8 cellular contexts compared by ENCODE assay signal in genomic region chr13:113862766-113863510, GRCh38. TPM values are rescaled to one million over a fixed set of nuclear protein-coding genes. Genes with fewer than 3 reads are reported as not detected.
A peak's percentile ranks its signal among the peaks of the same experiment; 100 is the strongest.
DNase-seq lines count a peak whose midpoint lies in the region; ATAC-seq, FAIRE-seq and TF ChIP-seq lines count a peak whose summit lies in the region.

No MANE protein-coding gene starts in this region.

- no TSS peak for BruUV-seq in K562 (replicated peaks; lab: Mats Ljungman, UMichigan)

- H3K36me3 ChIP-seq in K562 (ENCODE audit: control insufficient read depth, insufficient read depth, low read length) = peaks cover 2% of the 10 kb centered on the region; the same call in 1 of the 3 replicates
- no peaks in the 10 kb centered on the region for H3K36me3 ChIP-seq in iPS-15b (ENCODE audit: control insufficient read depth, insufficient read depth, low read length)

- in situ Hi-C loops in K562 (cut with MboI) = no loop called here

- peak overlapping the region; percentile 76 for H2AFZ ChIP-seq in K562 (ENCODE audit: low read depth, low read length)

- 12% methylated on average over 22 of the region's 69 CpGs for WGBS in K562 (ENCODE audit: insufficient coverage, low coverage, missing lambda C conversion rate)

- H3K9me3 ChIP-seq in K562 (replicated peaks; ENCODE audit: control insufficient read depth, insufficient read depth, low read depth, low read length) = peaks cover 2% of the 10 kb centered on the region
- H3K9me3 ChIP-seq in iPS-15b (ENCODE audit: control insufficient read depth, insufficient read depth, low read length) = no peaks in the 10 kb centered on the region

- FAIRE-seq in K562 (lab: Jason Lieb, UNC) = no peak

- DNase-seq in NCI-H1105 treated with DMSO at 0.1 percent for 48 hours (lab: John Stamatoyannopoulos, UW) (peak; percentile 12), NCI-H1105 (lab: John Stamatoyannopoulos, UW) (no peak), M059J (ENCODE audit: low read depth) (peak; percentile 32), K562 (ENCODE audit: extremely low read depth in 1 of 4, low spot score in 3 of 4) (peak; percentile 51 to 59 (median 55)), retinal pigment epithelial cell (ENCODE audit: low read depth) (no peak), NCI-H1436 treated with DMSO at 0.1 percent for 48 hours (lab: John Stamatoyannopoulos, UW) (no peak), NAMALWA (ENCODE audit: low spot score) (no peak)

- no peaks in the 10 kb centered on the region for H3K9me1 ChIP-seq in K562 (ENCODE audit: control insufficient read depth, insufficient read depth, low read length)

- H4K20me1 ChIP-seq in K562 (replicated peaks; ENCODE audit: control insufficient read depth, insufficient read depth, low read length) = no peaks in the 10 kb centered on the region

- no peak for TF ChIP-seq EP300 in K562 (IDR thresholded peaks at IDR 0.05; ENCODE audit: low read length)

- H3K4me3 ChIP-seq in K562 (peak overlapping the region; percentile 56), iPS-15b (ENCODE audit: low read depth, low read length) (peak overlapping the region; percentile 56), retinal pigment epithelial cell (ENCODE audit: low read length) (peak overlapping the region; percentile 50)

- no peak for TF ChIP-seq POLR2A in K562 (conservative IDR thresholded peaks at IDR 0.05)

- H3K4me2 ChIP-seq in K562 (ENCODE audit: insufficient read depth, low read length) = peak overlapping the region; percentile 63

- POLR2A ChIA-PET in K562 (lab: Yijun Ruan, JAX) = interaction anchor here (1.2 kb wide), 1 partner anchor 9 kb away, joined by 5 read pairs; no protein-coding TSS in a partner anchor

- H3K9ac ChIP-seq in K562 (ENCODE audit: insufficient read depth in 1 of 2, low read depth in 2 of 2, low read length in 2 of 2) = peak overlapping the region; percentile 38 to 88; a peak in 3 of 4 replicates
- H3K9ac ChIP-seq in iPS-15b (ENCODE audit: low read depth, low read length) = no peak overlapping the region

- 0 out of 6 replicates have a peak, but pooled peaks of 1 of the 3 experiments have one; percentile 6 for TF ChIP-seq CTCF in K562 (IDR thresholded peaks at IDR 0.05 in 2 of 3, conservative IDR thresholded peaks at IDR 0.05 in 1 of 3; ENCODE audit: insufficient read depth in 2 of 3, low read depth in 1 of 3, low read length in 3 of 3)
- peak; percentile 8 for TF ChIP-seq CTCF in retinal pigment epithelial cell (conservative IDR thresholded peaks at IDR 0.05; ENCODE audit: low read depth, low read length)

- H3K27me3 ChIP-seq in K562 (ENCODE audit: control insufficient read depth in 2 of 2, insufficient read depth in 2 of 2, low read length in 2 of 2) (no peaks in the 10 kb centered on the region; a peak in 1 of 5 replicates), iPS-15b (ENCODE audit: control insufficient read depth, insufficient read depth, low read length) (peaks cover 23% of the 10 kb centered on the region)

- no peak for TF ChIP-seq RAD21 in K562 (CRISPR knock-in tag; conservative IDR thresholded peaks at IDR 0.05 in 1 of 2, IDR thresholded peaks at IDR 0.05 in 1 of 2)

- intact Hi-C loops in K562 (cut with micrococcal nuclease) = no loop called here

- no peak overlapping the region for H3K27ac ChIP-seq in K562 (ENCODE audit: extremely low read depth, low read depth, low read length)

- peaks cover 20 to 49% of the 10 kb centered on the region in 2 experiments; a peak in 4 of 5 replicates for H3K4me1 ChIP-seq in K562 (replicated peaks in 1 of 2; ENCODE audit: control insufficient read depth in 2 of 2, insufficient read depth in 2 of 2, low read length in 2 of 2)
- peaks cover 16% of the 10 kb centered on the region for H3K4me1 ChIP-seq in iPS-15b (ENCODE audit: control insufficient read depth, insufficient read depth, low read length)

- CTCF ChIA-PET in K562 (lab: Yijun Ruan, JAX; ENCODE audit: low intra/inter-chr PET ratio) = no interaction called here

- peaks cover 23% of the 10 kb centered on the region; the same call in 2 of the 3 replicates for H3K79me2 ChIP-seq in K562 (ENCODE audit: control insufficient read depth, insufficient read depth, low read length)

- peak; percentile 79 for ATAC-seq in K562

TF ChIP-seq in K562, 482 proteins besides CTCF, POLR2A, EP300 and RAD21 (continues in another document):
- no peak for TF ChIP-seq SMARCC2 (IDR thresholded peaks at IDR 0.05; ENCODE audit: low read depth)
- no peak for TF ChIP-seq PHB2 (IDR thresholded peaks at IDR 0.05; ENCODE audit: low read depth)
- TF ChIP-seq SREBF2 (CRISPR knock-in tag; IDR thresholded peaks at IDR 0.05) = no peak
- no peak for TF ChIP-seq PPARD (CRISPR knock-in tag; IDR thresholded peaks at IDR 0.05)
- TF ChIP-seq CEBPG (CRISPR knock-in tag; IDR thresholded peaks at IDR 0.05) = no peak
- TF ChIP-seq CEBPG (tag; conservative IDR thresholded peaks at IDR 0.05 in 1 of 2, IDR thresholded peaks at IDR 0.05 in 1 of 2) = no peak
- TF ChIP-seq SNIP1 (IDR thresholded peaks at IDR 0.05; ENCODE audit: low read depth) = no peak
- TF ChIP-seq PML (IDR thresholded peaks at IDR 0.05; ENCODE audit: low read length) = no peak
- TF ChIP-seq MNT (conservative IDR thresholded peaks at IDR 0.05) = peak in 1 of 2 experiments; percentile 32; a peak in 1 of 4 replicates
- TF ChIP-seq L3MBTL2 (IDR thresholded peaks at IDR 0.05) = peak; percentile 53
- peak; percentile 36 to 80 for TF ChIP-seq E2F6 (IDR thresholded peaks at IDR 0.05; ENCODE audit: borderline replicate concordance in 1 of 2, extremely low read depth in 1 of 2, insufficient read depth in 1 of 2, insufficient read length in 1 of 2, low read depth in 1 of 2, low read length in 1 of 2, poor library complexity in 1 of 2, severe bottlenecking in 1 of 2)
- no peak for TF ChIP-seq SIN3A (IDR thresholded peaks at IDR 0.05; ENCODE audit: borderline replicate concordance in 2 of 2, control insufficient read depth in 1 of 2, low read depth in 2 of 2, low read length in 2 of 2)
- peak; percentile 24; the same call in 1 of the 2 replicates for TF ChIP-seq EP400 (IDR thresholded peaks at IDR 0.05)
- no peak for TF ChIP-seq DEAF1 (CRISPR knock-in tag; IDR thresholded peaks at IDR 0.05)
- TF ChIP-seq MAX (CRISPR knock-in tag; IDR thresholded peaks at IDR 0.05) = 0 out of 2 replicates have a peak, but pooled peaks have one; percentile 4

RNA-seq across cellular contexts. Expression of gene GAS6, which starts 0.9 kb away (rescaled TPM):
- total RNA-seq in M059J (2014; rRNA removed; shearing (Covaris generic)) = 43.7 and 99.1 TPM in 2 replicates
- total RNA-seq in K562 (2011; cell fraction: chromatin; rRNA removed; ENCODE audit: low replicate concordance) = 18.0 and 37.2 TPM in 2 replicates
- total RNA-seq in K562 (2011; cell fraction: nucleolus; rRNA removed) = 25.2 and 27.5 TPM in 2 replicates
- 19.7 and 20.2 TPM in 2 replicates for total RNA-seq in K562 (2011; cell fraction: nucleoplasm; rRNA removed)
- total RNA-seq in K562 (2014; rRNA removed) (8.4 and 8.8 TPM in 2 replicates), K562 (2014; rRNA removed; fragmentation: Illumina TruSeq; extraction: Trizol) (0.99 and 1.7 TPM in 2 replicates), K562 (2015; rRNA removed; fragmentation: Illumina TruSeq; extraction: Trizol) (4.2 and 4.6 TPM in 2 replicates), K562 (2021) (9.6 and 9.7 TPM in 2 replicates)
- polyA plus RNA-seq in K562 (2011; rRNA removed) (4.9 and 8.8 TPM in 2 replicates), K562 (2014; fragmentation: Illumina TruSeq; extraction: Trizol) (4.4 and 6.1 TPM in 2 replicates), K562 (2014; fragmentation: Nextera tagmentation; extraction: Ambion mirVana) (under 1 TPM in 1 of 2 experiments, not detected in 1; 0.14 TPM), K562 (2014; rRNA removed) (9.7 and 10.9 TPM in 2 replicates)
- 9.4 and 10.6 TPM in 2 replicates for polyA plus RNA-seq in K562 (2011; cell fraction: cytosol; rRNA removed)
- 24.5 and 26.4 TPM in 2 replicates for polyA plus RNA-seq in K562 (2011; cell fraction: nucleus; rRNA removed)
- 10.4 and 26.9 TPM in 2 replicates for polyA plus RNA-seq in K562 (2012)
- 2.0 and 2.2 TPM in 2 replicates for polyA minus RNA-seq in K562 (2011; rRNA and poly(A)+ RNA removed)
- polyA minus RNA-seq in K562 (2011; cell fraction: cytosol; rRNA and poly(A)+ RNA removed) = 2.3 and 4.6 TPM in 2 replicates
- 2.8 and 4.3 TPM in 2 replicates for polyA minus RNA-seq in K562 (2011; cell fraction: nucleus; rRNA and poly(A)+ RNA removed)

Comparison
In these comparisons a context has a peak if more than half of its experiments do, and no peak if none do; other contexts are left out.
1. DNase-seq: peak in NCI-H1105 treated with DMSO at 0.1 percent for 48 hours (single experiment), M059J (single experiment) and K562 (4 of 4); none in NCI-H1105 (single experiment), retinal pigment epithelial cell (single experiment), NCI-H1436 treated with DMSO at 0.1 percent for 48 hours (single experiment) and NAMALWA (single experiment).
2. Peak in every context shown above with its lines, with median percentiles within 50 percentile points of each other: H3K4me3 ChIP-seq.